In genomic region chr11:128767518-128767917, GRCh38 we compare ENCODE assay signal across 24 cellular contexts.
A peak's percentile ranks its signal among the peaks of the same experiment; 100 is the strongest.
DNase-seq lines count a peak whose midpoint lies in the region; ATAC-seq and TF ChIP-seq lines count a peak whose summit lies in the region.
"Had no signal": no experiment of that assay in that cellular context is flagged by ENCODE, and none has a peak within 500 bp of the region (broad histone marks: within the 10 kb centered on the region; RNA-seq: fewer than 3 reads in every experiment).

No MANE protein-coding gene starts in this region.

- H3K4me3 Mint-ChIP-seq in CD8-positive, alpha-beta T cell, result no peak overlapping the region
- H3K4me3 Mint-ChIP-seq in activated T-helper 17 cell treated with anti-CD3 and anti-CD28 coated beads, Interleukin-2, amount 50 U/mL, for 72 hours, result no peak overlapping the region
- H3K4me3 Mint-ChIP-seq in natural killer cell, result no peak overlapping the region
- H3K4me3 Mint-ChIP-seq: activated T-cell treated with anti-CD3 and anti-CD28 coated beads, Interleukin-2, amount 50 U/mL, for 4 hours had no signal

- no peak for TF ChIP-seq CTCF in CD8-positive, alpha-beta T cell (IDR thresholded peaks at IDR 0.05)
- TF ChIP-seq CTCF in natural killer cell (IDR thresholded peaks at IDR 0.05), result no peak

- POLR2A ChIA-PET in CD8-positive, alpha-beta T cell (lab: Charles Lee), result interaction anchor here (0.7 kb wide), 1 partner anchor 14 kb away, joined by 3 read pairs; no protein-coding TSS in a partner anchor

- no peak overlapping the region for H3K27ac ChIP-seq in CD8-positive, alpha-beta T cell (ENCODE audit: low read depth, low read length)
- H3K27ac ChIP-seq: breast epithelium, parathyroid adenoma, right lobe of liver had no signal

- CTCF ChIA-PET in CD8-positive, alpha-beta T cell (lab: Charles Lee), result interaction anchor here (1.3 to 2.6 kb wide), 4 partner anchors 9 to 135 kb away, joined by 3 to 11 read pairs (median 6); no protein-coding TSS in a partner anchor

- no peak for ATAC-seq in CD8-positive, alpha-beta T cell
- no peak for ATAC-seq in activated T-helper 17 cell treated with anti-CD3 and anti-CD28 coated beads, Interleukin-2, amount 50 U/mL, for 72 hours (replicated peaks)
- ATAC-seq in natural killer cell, result no peak
- no peak for ATAC-seq in HG02798 (IDR thresholded peaks at IDR 0.05; ENCODE audit: poor library complexity, unreplicated experiment)
- ATAC-seq: activated T-cell treated with anti-CD3 and anti-CD28 coated beads, Interleukin-2, amount 50 U/mL, for 4 hours; right lobe of liver had no signal

- intact Hi-C loops in CD8-positive, alpha-beta T cell (cut with DNase I, micrococcal nuclease), result no loop called here
- intact Hi-C loops in natural killer cell (cut with micrococcal nuclease), result no loop called here

- peaks cover 40% of the 10 kb centered on the region for H3K4me1 Mint-ChIP-seq in CD8-positive, alpha-beta T cell (ENCODE audit: low read depth)
- peaks cover 13% of the 10 kb centered on the region for H3K4me1 Mint-ChIP-seq in activated T-helper 17 cell treated with anti-CD3 and anti-CD28 coated beads, Interleukin-2, amount 50 U/mL, for 72 hours
- H3K4me1 Mint-ChIP-seq in natural killer cell, result peaks cover 36 to 47% of the 10 kb centered on the region in 2 donors

- peak overlapping the region; percentile 45 for H3K27ac Mint-ChIP-seq in CD8-positive, alpha-beta T cell
- peak overlapping the region; percentile 61 for H3K27ac Mint-ChIP-seq in activated T-helper 17 cell treated with anti-CD3 and anti-CD28 coated beads, Interleukin-2, amount 50 U/mL, for 72 hours
- peak overlapping the region; percentile 54 to 73 for H3K27ac Mint-ChIP-seq in natural killer cell

- H3K9me3 ChIP-seq in CD8-positive, alpha-beta T cell (ENCODE audit: low read length), result no peaks in the 10 kb centered on the region
- H3K9me3 ChIP-seq: breast epithelium, right lobe of liver, uterus had no signal

- peaks cover 94% of the 10 kb centered on the region for H3K36me3 Mint-ChIP-seq in CD8-positive, alpha-beta T cell
- peaks cover 95% of the 10 kb centered on the region for H3K36me3 Mint-ChIP-seq in activated T-helper 17 cell treated with anti-CD3 and anti-CD28 coated beads, Interleukin-2, amount 50 U/mL, for 72 hours (ENCODE audit: low read depth)
- peaks cover 8% of the 10 kb centered on the region for H3K36me3 Mint-ChIP-seq in natural killer cell

- H3K27me3 Mint-ChIP-seq in CD8-positive, alpha-beta T cell (ENCODE audit: low read depth), result no peaks in the 10 kb centered on the region
- no peaks in the 10 kb centered on the region for H3K27me3 Mint-ChIP-seq in activated T-helper 17 cell treated with anti-CD3 and anti-CD28 coated beads, Interleukin-2, amount 50 U/mL, for 72 hours
- no peaks in the 10 kb centered on the region for H3K27me3 Mint-ChIP-seq in natural killer cell (ENCODE audit: low read depth in 2 of 2)

- DNase-seq in AG08396 (ENCODE audit: low spot score), result peak; percentile 33
- no peak for DNase-seq in CD8-positive, alpha-beta T cell
- DNase-seq in natural killer cell, result no peak
- DNase-seq in NCI-H1048 (lab: John Stamatoyannopoulos, UW), result no peak
- DNase-seq in HCEC 1CT, result no peak
- DNase-seq in NOMO-1 treated with DMSO at 0.1 percent for 48 hours (lab: John Stamatoyannopoulos, UW; ENCODE audit: unreplicated experiment), result no peak
- DNase-seq: activated CD4-positive, CD25-positive, alpha-beta regulatory T cell treated with anti-CD3 and anti-CD28 coated beads, Interleukin-2, amount 50 U/mL, for 72 hours; activated CD8-positive, alpha-beta memory T cell treated with anti-CD3 and anti-CD28 coated beads for 24 hours; activated T-cell treated with anti-CD3 and anti-CD28 coated beads, Interleukin-2, amount 50 U/mL, for 4 hours; cortex of kidney; DMS79; KBM-7; kidney glomerular epithelial cell; MM.1S; NCI-H1436; NCI-H2171; NCI-H526 treated with DMSO at 0.1 percent for 48 hours; right lobe of liver; substantia nigra; uterus had no signal

- peaks cover 82% of the 10 kb centered on the region for H3K36me3 ChIP-seq in CD8-positive, alpha-beta T cell (ENCODE audit: insufficient read depth, low read length)
- H3K36me3 ChIP-seq: breast epithelium, uterus had no signal

- H3K27me3 ChIP-seq in CD8-positive, alpha-beta T cell (ENCODE audit: insufficient read depth, low read length), result no peaks in the 10 kb centered on the region
- H3K27me3 ChIP-seq: right lobe of liver, uterus had no signal

- H3K4me3 ChIP-seq in CD8-positive, alpha-beta T cell (ENCODE audit: low read depth, low read length), result no peak overlapping the region
- H3K4me3 ChIP-seq: breast epithelium, right lobe of liver, uterus had no signal

- H3K9me3 Mint-ChIP-seq in CD8-positive, alpha-beta T cell, result no peaks in the 10 kb centered on the region
- no peaks in the 10 kb centered on the region for H3K9me3 Mint-ChIP-seq in activated T-helper 17 cell treated with anti-CD3 and anti-CD28 coated beads, Interleukin-2, amount 50 U/mL, for 72 hours
- no peaks in the 10 kb centered on the region for H3K9me3 Mint-ChIP-seq in natural killer cell
- H3K9me3 Mint-ChIP-seq: activated T-cell treated with anti-CD3 and anti-CD28 coated beads, Interleukin-2, amount 50 U/mL, for 4 hours had no signal

- H3K4me1 ChIP-seq in CD8-positive, alpha-beta T cell (ENCODE audit: insufficient read depth, low read length), result peaks cover 23% of the 10 kb centered on the region
- H3K4me1 ChIP-seq: breast epithelium, parathyroid adenoma, right lobe of liver, uterus had no signal
